In the genomic region with DNA sequence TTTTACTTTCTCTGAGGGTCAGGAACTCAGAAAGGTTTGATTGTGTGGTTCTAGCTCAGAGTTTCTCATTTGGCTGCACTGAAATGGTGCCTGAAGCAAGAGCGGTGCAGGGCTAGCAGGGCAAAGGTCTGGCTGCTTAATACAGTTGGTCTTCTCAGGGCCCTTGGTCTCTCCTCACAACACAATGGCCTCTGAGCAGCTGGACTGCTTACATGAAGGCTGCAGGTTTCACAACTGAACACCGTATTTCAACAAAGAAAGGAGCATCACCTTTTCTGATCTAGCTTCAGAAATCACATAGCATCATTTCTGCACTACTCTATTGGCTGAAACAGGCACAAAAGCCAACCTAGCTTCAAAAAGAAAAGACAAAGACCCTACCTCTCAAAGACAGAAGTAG, we compare ENCODE assay signal across 4 cellular contexts.
"Had no signal": no experiment of that assay in that cellular context is flagged by ENCODE, and none has a peak within 500 bp of the region (broad histone marks: within the 10 kb centered on the region; RNA-seq: fewer than 3 reads in every experiment).

No MANE protein-coding gene starts in this region.

- H3K4me3 Mint-ChIP-seq: GM23338, H9, IgD-negative memory B cell had no signal

- DNase-seq: H9, HCEC 1CT had no signal

- H3K27ac Mint-ChIP-seq: GM23338, H9, IgD-negative memory B cell had no signal

- H3K9me3 Mint-ChIP-seq: GM23338, H9, IgD-negative memory B cell had no signal
